ENCODE assay signal across 1 cellular context in the genomic region with DNA sequence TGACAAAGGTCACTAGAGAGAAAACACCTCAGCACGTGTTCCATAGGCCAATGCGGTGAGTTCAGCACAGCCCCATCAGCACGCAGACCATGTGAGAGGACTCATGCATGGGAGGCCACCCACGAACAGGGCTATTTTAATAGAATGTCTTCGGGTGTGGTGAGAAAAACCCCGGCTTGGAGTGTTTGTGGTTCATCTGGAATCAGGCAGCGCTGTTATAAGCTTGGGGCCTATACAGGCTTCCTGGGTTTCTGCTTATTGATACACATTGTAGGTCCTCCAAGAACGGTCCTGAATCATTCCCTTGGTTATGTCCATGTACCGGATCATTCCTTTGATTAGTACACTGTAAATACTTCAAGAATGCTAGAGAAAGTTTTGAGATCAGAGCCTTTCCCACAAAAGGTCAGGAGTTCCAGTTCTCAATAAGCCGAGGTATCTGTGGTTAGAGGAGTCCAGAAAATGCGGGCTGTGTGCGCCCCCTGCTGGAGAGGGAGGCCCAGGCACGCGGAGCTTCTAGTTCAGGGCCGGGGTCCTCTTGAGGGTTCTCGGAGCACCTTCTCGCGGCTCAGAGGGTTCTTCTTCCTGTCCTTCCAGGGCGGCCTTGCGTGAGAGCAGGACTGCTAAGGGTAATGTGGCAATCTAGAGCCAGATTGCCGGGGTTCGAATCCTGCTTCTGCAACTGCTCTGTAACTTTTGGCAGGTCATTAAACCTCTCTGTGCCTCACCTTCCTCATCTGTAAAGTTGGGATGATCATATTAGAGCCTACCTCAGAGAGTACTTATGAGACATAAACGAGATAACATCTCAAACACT.
TF ChIP-seq lines count a peak whose summit lies in the region.

No MANE protein-coding gene starts in this region.

TF ChIP-seq in K562, 482 proteins besides CTCF, POLR2A, EP300 and RAD21 (continued from another document and continues in another):
- TF ChIP-seq DEAF1 (CRISPR knock-in tag; IDR thresholded peaks at IDR 0.05) (peak; percentile 87), NFYB (IDR thresholded peaks at IDR 0.05; ENCODE audit: extremely low read depth, insufficient read length) (no peak), CHD4 (IDR thresholded peaks at IDR 0.05; ENCODE audit: insufficient read depth, insufficient replicate concordance, low read depth, low read length, poor library complexity, severe bottlenecking) (peak; percentile 35), ZNF263 (CRISPR knock-in tag; IDR thresholded peaks at IDR 0.05; ENCODE audit: borderline replicate concordance) (no peak), TEAD1 (CRISPR knock-in tag; IDR thresholded peaks at IDR 0.05) (peak in 1 of 2 experiments; percentile 64; a peak in 1 of 4 replicates), KLF10 (CRISPR knock-in tag; IDR thresholded peaks at IDR 0.05) (no peak), MYC (IDR thresholded peaks at IDR 0.05; ENCODE audit: low read depth, low read length) (peak; percentile 48; the same call in 1 of the 2 replicates), MYC (CRISPR knock-in tag; IDR thresholded peaks at IDR 0.05; ENCODE audit: borderline replicate concordance, low read depth) (no peak), RCOR1 (IDR thresholded peaks at IDR 0.05; ENCODE audit: borderline replicate concordance in 1 of 2, low read depth in 2 of 2, low read length in 2 of 2) (peak in 1 of 2 experiments; percentile 19; a peak in 1 of 4 replicates), TEAD4 (IDR thresholded peaks at IDR 0.05; ENCODE audit: low read length) (peak; percentile 25; the same call in 1 of the 2 replicates), TEAD4 (CRISPR knock-in tag; IDR thresholded peaks at IDR 0.05; ENCODE audit: borderline replicate concordance) (no peak), TCF7 (IDR thresholded peaks at IDR 0.05; ENCODE audit: borderline replicate concordance) (0 out of 2 replicates have a peak, but pooled peaks have one; percentile 51), FOXO4 (CRISPR knock-in tag; IDR thresholded peaks at IDR 0.05) (no peak), CREB5 (CRISPR knock-in tag; IDR thresholded peaks at IDR 0.05) (no peak), ZNF551 (CRISPR knock-in tag; IDR thresholded peaks at IDR 0.05) (no peak), STAG1 (CRISPR knock-in tag; IDR thresholded peaks at IDR 0.05; ENCODE audit: borderline replicate concordance) (peak; percentile 98; the same call in 1 of the 2 replicates), BCOR (IDR thresholded peaks at IDR 0.05) (no peak; the same call in 1 of the 2 replicates), SMC3 (conservative IDR thresholded peaks at IDR 0.05; ENCODE audit: insufficient read depth, low read depth, low read length) (peak; percentile 95), CC2D1A (IDR thresholded peaks at IDR 0.05) (peak; percentile 82), ARID2 (IDR thresholded peaks at IDR 0.05) (peak; percentile 88), XRCC5 (IDR thresholded peaks at IDR 0.05; ENCODE audit: low read depth, low read length) (peak; percentile 77; the same call in 1 of the 2 replicates), ZBTB33 (CRISPR knock-in tag; IDR thresholded peaks at IDR 0.05) (peak; percentile 15; the same call in 1 of the 2 replicates), ZFP36 (IDR thresholded peaks at IDR 0.05; ENCODE audit: low read depth, low read length, partially characterized antibody) (peak; percentile 17), PATZ1 (CRISPR knock-in tag; IDR thresholded peaks at IDR 0.05; ENCODE audit: borderline replicate concordance) (no peak), NFXL1 (CRISPR knock-in tag; IDR thresholded peaks at IDR 0.05) (no peak), ZMIZ1 (IDR thresholded peaks at IDR 0.05; ENCODE audit: low read depth in 2 of 2, low read length in 2 of 2) (peak in 1 of 2 experiments; percentile 50; a peak in 1 of 4 replicates), HDAC2 (IDR thresholded peaks at IDR 0.05) (0 out of 2 replicates have a peak, but pooled peaks have one; percentile 19), NEUROD1 (IDR thresholded peaks at IDR 0.05; ENCODE audit: borderline replicate concordance, low read depth, low read length, partially characterized antibody) (no peak), HOMEZ (CRISPR knock-in tag; IDR thresholded peaks at IDR 0.05) (no peak), BHLHE40 (IDR thresholded peaks at IDR 0.05; ENCODE audit: low read length) (peak; percentile 35; the same call in 1 of the 2 replicates), CTBP1 (IDR thresholded peaks at IDR 0.05; ENCODE audit: borderline replicate concordance) (no peak; the same call in 1 of the 2 replicates)
- TF ChIP-seq, protein P1, sequence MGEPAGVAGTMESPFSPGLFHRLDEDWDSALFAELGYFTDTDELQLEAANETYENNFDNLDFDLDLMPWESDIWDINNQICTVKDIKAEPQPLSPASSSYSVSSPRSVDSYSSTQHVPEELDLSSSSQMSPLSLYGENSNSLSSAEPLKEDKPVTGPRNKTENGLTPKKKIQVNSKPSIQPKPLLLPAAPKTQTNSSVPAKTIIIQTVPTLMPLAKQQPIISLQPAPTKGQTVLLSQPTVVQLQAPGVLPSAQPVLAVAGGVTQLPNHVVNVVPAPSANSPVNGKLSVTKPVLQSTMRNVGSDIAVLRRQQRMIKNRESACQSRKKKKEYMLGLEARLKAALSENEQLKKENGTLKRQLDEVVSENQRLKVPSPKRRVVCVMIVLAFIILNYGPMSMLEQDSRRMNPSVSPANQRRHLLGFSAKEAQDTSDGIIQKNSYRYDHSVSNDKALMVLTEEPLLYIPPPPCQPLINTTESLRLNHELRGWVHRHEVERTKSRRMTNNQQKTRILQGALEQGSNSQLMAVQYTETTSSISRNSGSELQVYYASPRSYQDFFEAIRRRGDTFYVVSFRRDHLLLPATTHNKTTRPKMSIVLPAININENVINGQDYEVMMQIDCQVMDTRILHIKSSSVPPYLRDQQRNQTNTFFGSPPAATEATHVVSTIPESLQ (CRISPR knock-in tag; IDR thresholded peaks at IDR 0.05), result no peak
- TF ChIP-seq, protein P2, sequence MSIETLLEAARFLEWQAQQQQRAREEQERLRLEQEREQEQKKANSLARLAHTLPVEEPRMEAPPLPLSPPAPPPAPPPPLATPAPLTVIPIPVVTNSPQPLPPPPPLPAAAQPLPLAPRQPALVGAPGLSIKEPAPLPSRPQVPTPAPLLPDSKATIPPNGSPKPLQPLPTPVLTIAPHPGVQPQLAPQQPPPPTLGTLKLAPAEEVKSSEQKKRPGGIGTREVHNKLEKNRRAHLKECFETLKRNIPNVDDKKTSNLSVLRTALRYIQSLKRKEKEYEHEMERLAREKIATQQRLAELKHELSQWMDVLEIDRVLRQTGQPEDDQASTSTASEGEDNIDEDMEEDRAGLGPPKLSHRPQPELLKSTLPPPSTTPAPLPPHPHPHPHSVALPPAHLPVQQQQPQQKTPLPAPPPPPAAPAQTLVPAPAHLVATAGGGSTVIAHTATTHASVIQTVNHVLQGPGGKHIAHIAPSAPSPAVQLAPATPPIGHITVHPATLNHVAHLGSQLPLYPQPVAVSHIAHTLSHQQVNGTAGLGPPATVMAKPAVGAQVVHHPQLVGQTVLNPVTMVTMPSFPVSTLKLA (conservative IDR thresholded peaks at IDR 0.05), result 0 out of 4 replicates have a peak, but pooled peaks of 1 of the 2 experiments have one; percentile 18
- TF ChIP-seq, protein P3, sequence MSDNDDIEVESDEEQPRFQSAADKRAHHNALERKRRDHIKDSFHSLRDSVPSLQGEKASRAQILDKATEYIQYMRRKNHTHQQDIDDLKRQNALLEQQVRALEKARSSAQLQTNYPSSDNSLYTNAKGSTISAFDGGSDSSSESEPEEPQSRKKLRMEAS (CRISPR knock-in tag; IDR thresholded peaks at IDR 0.05), result peak; percentile 33; the same call in 1 of the 2 replicates
